ENCODE assay signal across 13 cellular contexts in genomic region chr17:75513667-75514052, GRCh38. TPM values are rescaled to one million over a fixed set of nuclear protein-coding genes. Genes with fewer than 3 reads are reported as not detected.
A peak's percentile ranks its signal among the peaks of the same experiment; 100 is the strongest.
DNase-seq lines count a peak whose midpoint lies in the region; ATAC-seq and TF ChIP-seq lines count a peak whose summit lies in the region.
"Had no signal": no experiment of that assay in that cellular context is flagged by ENCODE, and none has a peak within 500 bp of the region (broad histone marks: within the 10 kb centered on the region; RNA-seq: fewer than 3 reads in every experiment).

No MANE protein-coding gene starts in this region.

- TF ChIP-seq CTCF in endothelial cell (IDR thresholded peaks at IDR 0.05; ENCODE audit: unreplicated experiment) (no peak), neural crest cell (conservative IDR thresholded peaks at IDR 0.05) (no peak), vagina (IDR thresholded peaks at IDR 0.05) (no peak)

- H3K4me3 Mint-ChIP-seq in endothelial cell (ENCODE audit: unreplicated experiment): peak overlapping the region; percentile 86
- H3K4me3 Mint-ChIP-seq in neural crest cell: peak overlapping the region; percentile 87

- H3K27ac ChIP-seq in vagina: peak overlapping the region; percentile 92

- H3K27me3 Mint-ChIP-seq in endothelial cell (ENCODE audit: unreplicated experiment) (peaks cover 14% of the 10 kb centered on the region), neural crest cell (ENCODE audit: low read depth) (no peaks in the 10 kb centered on the region)

- no peaks in the 10 kb centered on the region for H3K9me3 ChIP-seq in vagina
- H3K9me3 ChIP-seq: mucosa of descending colon had no signal

- no peak for TF ChIP-seq POLR2A in vagina (IDR thresholded peaks at IDR 0.05)

- H3K4me1 Mint-ChIP-seq in endothelial cell (ENCODE audit: unreplicated experiment) (peaks cover 37% of the 10 kb centered on the region), neural crest cell (peaks cover 48% of the 10 kb centered on the region)

- peaks cover 76% of the 10 kb centered on the region for H3K4me1 ChIP-seq in vagina

- no peaks in the 10 kb centered on the region for H3K9me3 Mint-ChIP-seq in endothelial cell (ENCODE audit: unreplicated experiment)
- no peaks in the 10 kb centered on the region for H3K9me3 Mint-ChIP-seq in neural crest cell
- H3K9me3 Mint-ChIP-seq: activated naive CD8-positive, alpha-beta T cell treated with anti-CD3 and anti-CD28 coated beads, Interleukin-2, amount 10 ng/mL, durations not matched to agents 7 days and 5 days had no signal

- H3K4me3 ChIP-seq in vagina: peak overlapping the region; percentile 82 to 97

- ATAC-seq in Right ventricle myocardium inferior: no peak
- ATAC-seq in Right ventricle myocardium superior (ENCODE audit: poor library complexity): no peak
- no peak for ATAC-seq in GM19455 (IDR thresholded peaks at IDR 0.05; ENCODE audit: unreplicated experiment)
- no peak for ATAC-seq in HG03439 (IDR thresholded peaks at IDR 0.05; ENCODE audit: unreplicated experiment)
- ATAC-seq: mucosa of descending colon had no signal

- peaks cover 11% of the 10 kb centered on the region for H3K36me3 Mint-ChIP-seq in endothelial cell (ENCODE audit: low read depth, unreplicated experiment)
- H3K36me3 Mint-ChIP-seq in neural crest cell (ENCODE audit: low read depth): peaks cover 2% of the 10 kb centered on the region

- H3K36me3 ChIP-seq in vagina: peaks cover 0 to 6% of the 10 kb centered on the region in 2 donors

- peak; percentile 47 for DNase-seq in Right ventricle myocardium inferior (ENCODE audit: missing footprints)
- no peak for DNase-seq in Right ventricle myocardium superior
- no peak for DNase-seq in endothelial cell (ENCODE audit: low spot score)
- DNase-seq in neural crest cell (ENCODE audit: low read depth, low spot score): no peak
- DNase-seq in vagina (ENCODE audit: extremely low spot score in 2 of 2): no peak
- DNase-seq in NCI-H1048 (lab: John Stamatoyannopoulos, UW): no peak
- DNase-seq: activated CD4-positive, alpha-beta T cell treated with anti-CD3 and anti-CD28 coated beads for 4 hours; activated naive CD8-positive, alpha-beta T cell treated with anti-CD3 and anti-CD28 coated beads, Interleukin-2, amount 10 ng/mL, durations not matched to agents 7 days and 5 days; NCI-H1105; OCI-M1 had no signal

- H3K27me3 ChIP-seq in vagina: no peaks in the 10 kb centered on the region

- H3K27ac Mint-ChIP-seq in endothelial cell (ENCODE audit: unreplicated experiment) (no peak overlapping the region), neural crest cell (ENCODE audit: unreplicated experiment) (peak overlapping the region; percentile 12)
- H3K27ac Mint-ChIP-seq: activated naive CD8-positive, alpha-beta T cell treated with anti-CD3 and anti-CD28 coated beads, Interleukin-2, amount 10 ng/mL, durations not matched to agents 7 days and 5 days had no signal

- intact Hi-C loops in Right ventricle myocardium inferior (cut with DNase I): no loop called here
- intact Hi-C loops in Right ventricle myocardium superior (cut with DNase I): no loop called here
- intact Hi-C loops in vagina (cut with DNase I): loop anchor here (2.0 kb wide), 1 partner anchor 31 kb away; no protein-coding TSS in a partner anchor

RNA-seq across cellular contexts. Expression of gene CASKIN2, which starts 1.7 kb away (rescaled TPM):
- 39.1 TPM for total RNA-seq in Right ventricle myocardium inferior
- 33.3 TPM for total RNA-seq in Right ventricle myocardium superior
- 47.8 TPM for total RNA-seq in endothelial cell (ENCODE audit: unreplicated experiment)
- total RNA-seq in neural crest cell: 42.3 and 44.5 TPM in 2 replicates
- total RNA-seq in vagina: 19.9 TPM

RNA-seq across cellular contexts. Expression of gene TSEN54, which starts 2.7 kb away (rescaled TPM):
- total RNA-seq in Right ventricle myocardium inferior (6.1 TPM), Right ventricle myocardium superior (5.6 TPM), endothelial cell (ENCODE audit: unreplicated experiment) (18.8 TPM), neural crest cell (48.1 and 49.0 TPM in 2 replicates), vagina (30.9 TPM)

RNA-seq across cellular contexts. Expression of gene LLGL2, which starts 11.8 kb away (rescaled TPM):
- total RNA-seq in Right ventricle myocardium inferior: 4.1 TPM
- 3.6 TPM for total RNA-seq in Right ventricle myocardium superior
- 34.4 TPM for total RNA-seq in endothelial cell (ENCODE audit: unreplicated experiment)
- 3.4 and 4.3 TPM in 2 replicates for total RNA-seq in neural crest cell
- 44.9 TPM for total RNA-seq in vagina

RNA-seq across cellular contexts. Expression of gene TMEM94, which starts 57.2 kb away (rescaled TPM):
- total RNA-seq in Right ventricle myocardium inferior: 50.3 TPM
- total RNA-seq in Right ventricle myocardium superior: 38.0 TPM
- 111 TPM for total RNA-seq in endothelial cell (ENCODE audit: unreplicated experiment)
- total RNA-seq in neural crest cell: 117 and 131 TPM in 2 replicates
- 43.2 TPM for total RNA-seq in vagina
